Comparison of ENCODE assay signal across 1 cellular context in the genomic region with DNA sequence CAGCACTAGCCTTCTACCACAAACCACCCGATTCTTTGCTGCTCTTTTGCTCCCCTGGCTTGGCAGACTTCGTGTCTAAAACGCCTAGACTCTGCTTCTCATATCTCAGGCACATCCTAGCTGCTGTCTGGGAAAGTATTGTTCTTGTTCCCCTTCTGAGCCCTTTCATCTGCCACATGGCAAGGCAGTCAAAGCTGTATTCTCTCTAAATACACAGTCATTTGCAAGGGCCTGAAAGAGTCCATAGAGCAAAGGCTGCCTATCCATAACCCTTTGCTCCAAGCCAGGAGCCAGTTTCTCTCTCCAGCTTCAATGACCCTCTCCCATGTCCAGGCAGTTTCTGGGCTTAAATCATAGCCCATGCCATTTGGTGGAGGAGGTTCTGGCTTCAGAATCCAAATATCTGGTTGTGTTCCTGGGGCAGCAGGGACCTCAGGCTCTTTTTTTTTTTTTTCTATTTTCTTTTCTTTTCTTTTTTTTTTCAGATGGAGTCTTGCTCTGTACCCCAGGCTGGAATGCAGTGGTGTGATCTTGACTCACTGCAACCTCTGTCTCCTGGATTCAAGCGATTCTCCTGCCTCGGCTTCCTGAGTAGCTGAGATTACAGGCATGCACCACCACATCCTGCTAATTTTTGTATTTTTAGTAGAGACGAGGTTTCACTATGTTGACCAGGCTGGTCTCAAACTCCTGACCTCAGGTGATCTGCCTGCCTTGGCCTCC.
TF ChIP-seq lines count a peak whose summit lies in the region.

No MANE protein-coding gene starts in this region.

TF ChIP-seq in HepG2, 621 proteins besides CTCF, POLR2A, EP300 and RAD21 (continued from another document and continues in another):
- TF ChIP-seq, protein P1, sequence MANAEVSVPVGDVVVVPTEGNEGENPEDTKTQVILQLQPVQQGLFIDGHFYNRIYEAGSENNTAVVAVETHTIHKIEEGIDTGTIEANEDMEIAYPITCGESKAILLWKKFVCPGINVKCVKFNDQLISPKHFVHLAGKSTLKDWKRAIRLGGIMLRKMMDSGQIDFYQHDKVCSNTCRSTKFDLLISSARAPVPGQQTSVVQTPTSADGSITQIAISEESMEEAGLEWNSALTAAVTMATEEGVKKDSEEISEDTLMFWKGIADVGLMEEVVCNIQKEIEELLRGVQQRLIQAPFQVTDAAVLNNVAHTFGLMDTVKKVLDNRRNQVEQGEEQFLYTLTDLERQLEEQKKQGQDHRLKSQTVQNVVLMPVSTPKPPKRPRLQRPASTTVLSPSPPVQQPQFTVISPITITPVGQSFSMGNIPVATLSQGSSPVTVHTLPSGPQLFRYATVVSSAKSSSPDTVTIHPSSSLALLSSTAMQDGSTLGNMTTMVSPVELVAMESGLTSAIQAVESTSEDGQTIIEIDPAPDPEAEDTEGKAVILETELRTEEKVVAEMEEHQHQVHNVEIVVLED (CRISPR knock-in tag; IDR thresholded peaks at IDR 0.05; ENCODE audit: borderline replicate concordance) = no peak
- TF ChIP-seq, protein P2, sequence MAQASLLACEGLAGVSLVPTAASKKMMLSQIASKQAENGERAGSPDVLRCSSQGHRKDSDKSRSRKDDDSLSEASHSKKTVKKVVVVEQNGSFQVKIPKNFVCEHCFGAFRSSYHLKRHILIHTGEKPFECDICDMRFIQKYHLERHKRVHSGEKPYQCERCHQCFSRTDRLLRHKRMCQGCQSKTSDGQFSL (CRISPR knock-in tag; IDR thresholded peaks at IDR 0.05) = no peak
- TF ChIP-seq ZNF746 (CRISPR knock-in tag; IDR thresholded peaks at IDR 0.05) = no peak
- TF ChIP-seq, protein P3, sequence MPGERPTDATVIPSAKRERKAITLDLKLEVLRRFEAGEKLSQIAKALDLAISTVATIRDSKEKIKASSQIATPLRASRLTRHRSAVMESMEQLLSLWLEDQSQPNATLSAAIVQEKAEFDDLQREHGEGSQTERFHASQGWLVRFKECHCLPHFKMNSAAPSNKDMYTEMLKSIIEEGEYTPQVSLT (CRISPR knock-in tag; IDR thresholded peaks at IDR 0.05; ENCODE audit: borderline replicate concordance, low read depth) = no peak
- no peak for TF ChIP-seq RFX5 (IDR thresholded peaks at IDR 0.05; ENCODE audit: low read depth, low read length)
- no peak for TF ChIP-seq ZNF121 (CRISPR knock-in tag; IDR thresholded peaks at IDR 0.05)
- TF ChIP-seq SRSF1 (optimal IDR thresholded peaks at IDR 0.05; ENCODE audit: low read depth, low read length) = no peak
- TF ChIP-seq ZFY (CRISPR knock-in tag; IDR thresholded peaks at IDR 0.05) = 0 out of 2 replicates have a peak, but pooled peaks have one; percentile 29
- no peak for TF ChIP-seq GTF3A (CRISPR knock-in tag; conservative IDR thresholded peaks at IDR 0.05)
- TF ChIP-seq ZBTB3 (CRISPR knock-in tag; IDR thresholded peaks at IDR 0.05; ENCODE audit: borderline replicate concordance, low read depth) = no peak
- TF ChIP-seq, protein P4, sequence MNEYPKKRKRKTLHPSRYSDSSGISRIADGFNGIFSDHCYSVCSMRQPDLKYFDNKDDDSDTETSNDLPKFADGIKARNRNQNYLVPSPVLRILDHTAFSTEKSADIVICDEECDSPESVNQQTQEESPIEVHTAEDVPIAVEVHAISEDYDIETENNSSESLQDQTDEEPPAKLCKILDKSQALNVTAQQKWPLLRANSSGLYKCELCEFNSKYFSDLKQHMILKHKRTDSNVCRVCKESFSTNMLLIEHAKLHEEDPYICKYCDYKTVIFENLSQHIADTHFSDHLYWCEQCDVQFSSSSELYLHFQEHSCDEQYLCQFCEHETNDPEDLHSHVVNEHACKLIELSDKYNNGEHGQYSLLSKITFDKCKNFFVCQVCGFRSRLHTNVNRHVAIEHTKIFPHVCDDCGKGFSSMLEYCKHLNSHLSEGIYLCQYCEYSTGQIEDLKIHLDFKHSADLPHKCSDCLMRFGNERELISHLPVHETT (CRISPR knock-in tag; conservative IDR thresholded peaks at IDR 0.05) = no peak
- no peak for TF ChIP-seq KDM1A (CRISPR knock-in tag; IDR thresholded peaks at IDR 0.05)
- no peak for TF ChIP-seq ELF4 (CRISPR knock-in tag; IDR thresholded peaks at IDR 0.05; ENCODE audit: borderline replicate concordance)
- TF ChIP-seq, protein P5, sequence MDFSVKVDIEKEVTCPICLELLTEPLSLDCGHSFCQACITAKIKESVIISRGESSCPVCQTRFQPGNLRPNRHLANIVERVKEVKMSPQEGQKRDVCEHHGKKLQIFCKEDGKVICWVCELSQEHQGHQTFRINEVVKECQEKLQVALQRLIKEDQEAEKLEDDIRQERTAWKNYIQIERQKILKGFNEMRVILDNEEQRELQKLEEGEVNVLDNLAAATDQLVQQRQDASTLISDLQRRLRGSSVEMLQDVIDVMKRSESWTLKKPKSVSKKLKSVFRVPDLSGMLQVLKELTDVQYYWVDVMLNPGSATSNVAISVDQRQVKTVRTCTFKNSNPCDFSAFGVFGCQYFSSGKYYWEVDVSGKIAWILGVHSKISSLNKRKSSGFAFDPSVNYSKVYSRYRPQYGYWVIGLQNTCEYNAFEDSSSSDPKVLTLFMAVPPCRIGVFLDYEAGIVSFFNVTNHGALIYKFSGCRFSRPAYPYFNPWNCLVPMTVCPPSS (IDR thresholded peaks at IDR 0.05) = no peak
- no peak for TF ChIP-seq ATRX (CRISPR knock-in tag; IDR thresholded peaks at IDR 0.05; ENCODE audit: borderline replicate concordance)
- TF ChIP-seq FOXM1 (CRISPR knock-in tag; IDR thresholded peaks at IDR 0.05) = no peak
- TF ChIP-seq, protein P6, sequence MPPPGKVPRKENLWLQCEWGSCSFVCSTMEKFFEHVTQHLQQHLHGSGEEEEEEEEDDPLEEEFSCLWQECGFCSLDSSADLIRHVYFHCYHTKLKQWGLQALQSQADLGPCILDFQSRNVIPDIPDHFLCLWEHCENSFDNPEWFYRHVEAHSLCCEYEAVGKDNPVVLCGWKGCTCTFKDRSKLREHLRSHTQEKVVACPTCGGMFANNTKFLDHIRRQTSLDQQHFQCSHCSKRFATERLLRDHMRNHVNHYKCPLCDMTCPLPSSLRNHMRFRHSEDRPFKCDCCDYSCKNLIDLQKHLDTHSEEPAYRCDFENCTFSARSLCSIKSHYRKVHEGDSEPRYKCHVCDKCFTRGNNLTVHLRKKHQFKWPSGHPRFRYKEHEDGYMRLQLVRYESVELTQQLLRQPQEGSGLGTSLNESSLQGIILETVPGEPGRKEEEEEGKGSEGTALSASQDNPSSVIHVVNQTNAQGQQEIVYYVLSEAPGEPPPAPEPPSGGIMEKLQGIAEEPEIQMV (CRISPR knock-in tag; IDR thresholded peaks at IDR 0.05; ENCODE audit: low read depth) = no peak
- no peak for TF ChIP-seq ATF7-NPFF (CRISPR knock-in tag; IDR thresholded peaks at IDR 0.05; ENCODE audit: low read depth)
- TF ChIP-seq, protein P7, sequence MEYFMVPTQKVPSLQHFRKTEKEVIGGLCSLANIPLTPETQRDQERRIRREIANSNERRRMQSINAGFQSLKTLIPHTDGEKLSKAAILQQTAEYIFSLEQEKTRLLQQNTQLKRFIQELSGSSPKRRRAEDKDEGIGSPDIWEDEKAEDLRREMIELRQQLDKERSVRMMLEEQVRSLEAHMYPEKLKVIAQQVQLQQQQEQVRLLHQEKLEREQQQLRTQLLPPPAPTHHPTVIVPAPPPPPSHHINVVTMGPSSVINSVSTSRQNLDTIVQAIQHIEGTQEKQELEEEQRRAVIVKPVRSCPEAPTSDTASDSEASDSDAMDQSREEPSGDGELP (IDR thresholded peaks at IDR 0.05; ENCODE audit: borderline replicate concordance, low read depth) = 0 out of 2 replicates have a peak, but pooled peaks have one; percentile 12
- TF ChIP-seq RFXANK (CRISPR knock-in tag; IDR thresholded peaks at IDR 0.05) = no peak
- TF ChIP-seq ARNTL (CRISPR knock-in tag; IDR thresholded peaks at IDR 0.05) = no peak
- TF ChIP-seq ZNF350 (CRISPR knock-in tag; IDR thresholded peaks at IDR 0.05; ENCODE audit: borderline replicate concordance, low read depth) = no peak
- no peak for TF ChIP-seq NR2F6 (IDR thresholded peaks at IDR 0.05)
- no peak; the same call in 1 of the 2 replicates for TF ChIP-seq NR2F6 (CRISPR knock-in tag; IDR thresholded peaks at IDR 0.05)
- TF ChIP-seq ZNF124 (CRISPR knock-in tag; IDR thresholded peaks at IDR 0.05) = no peak
- TF ChIP-seq CC2D1A (CRISPR knock-in tag; IDR thresholded peaks at IDR 0.05) = 0 out of 2 replicates have a peak, but pooled peaks have one; percentile 50
- TF ChIP-seq SRSF4 (IDR thresholded peaks at IDR 0.05; ENCODE audit: low read depth, low read length, poor library complexity, severe bottlenecking) = no peak
- TF ChIP-seq, protein P8, sequence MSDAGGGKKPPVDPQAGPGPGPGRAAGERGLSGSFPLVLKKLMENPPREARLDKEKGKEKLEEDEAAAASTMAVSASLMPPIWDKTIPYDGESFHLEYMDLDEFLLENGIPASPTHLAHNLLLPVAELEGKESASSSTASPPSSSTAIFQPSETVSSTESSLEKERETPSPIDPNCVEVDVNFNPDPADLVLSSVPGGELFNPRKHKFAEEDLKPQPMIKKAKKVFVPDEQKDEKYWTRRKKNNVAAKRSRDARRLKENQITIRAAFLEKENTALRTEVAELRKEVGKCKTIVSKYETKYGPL (CRISPR knock-in tag; IDR thresholded peaks at IDR 0.05) = no peak
- no peak for TF ChIP-seq CENPX (CRISPR knock-in tag; IDR thresholded peaks at IDR 0.05)
- TF ChIP-seq, protein P9, sequence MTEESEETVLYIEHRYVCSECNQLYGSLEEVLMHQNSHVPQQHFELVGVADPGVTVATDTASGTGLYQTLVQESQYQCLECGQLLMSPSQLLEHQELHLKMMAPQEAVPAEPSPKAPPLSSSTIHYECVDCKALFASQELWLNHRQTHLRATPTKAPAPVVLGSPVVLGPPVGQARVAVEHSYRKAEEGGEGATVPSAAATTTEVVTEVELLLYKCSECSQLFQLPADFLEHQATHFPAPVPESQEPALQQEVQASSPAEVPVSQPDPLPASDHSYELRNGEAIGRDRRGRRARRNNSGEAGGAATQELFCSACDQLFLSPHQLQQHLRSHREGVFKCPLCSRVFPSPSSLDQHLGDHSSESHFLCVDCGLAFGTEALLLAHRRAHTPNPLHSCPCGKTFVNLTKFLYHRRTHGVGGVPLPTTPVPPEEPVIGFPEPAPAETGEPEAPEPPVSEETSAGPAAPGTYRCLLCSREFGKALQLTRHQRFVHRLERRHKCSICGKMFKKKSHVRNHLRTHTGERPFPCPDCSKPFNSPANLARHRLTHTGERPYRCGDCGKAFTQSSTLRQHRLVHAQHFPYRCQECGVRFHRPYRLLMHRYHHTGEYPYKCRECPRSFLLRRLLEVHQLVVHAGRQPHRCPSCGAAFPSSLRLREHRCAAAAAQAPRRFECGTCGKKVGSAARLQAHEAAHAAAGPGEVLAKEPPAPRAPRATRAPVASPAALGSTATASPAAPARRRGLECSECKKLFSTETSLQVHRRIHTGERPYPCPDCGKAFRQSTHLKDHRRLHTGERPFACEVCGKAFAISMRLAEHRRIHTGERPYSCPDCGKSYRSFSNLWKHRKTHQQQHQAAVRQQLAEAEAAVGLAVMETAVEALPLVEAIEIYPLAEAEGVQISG (CRISPR knock-in tag; IDR thresholded peaks at IDR 0.05) = peak; percentile 35; the same call in 1 of the 2 replicates
- TF ChIP-seq ZNF264 (CRISPR knock-in tag; IDR thresholded peaks at IDR 0.05) = no peak; the same call in 1 of the 2 replicates
- TF ChIP-seq ZNF839 (CRISPR knock-in tag; IDR thresholded peaks at IDR 0.05; ENCODE audit: borderline replicate concordance) = no peak
- TF ChIP-seq, protein P10, sequence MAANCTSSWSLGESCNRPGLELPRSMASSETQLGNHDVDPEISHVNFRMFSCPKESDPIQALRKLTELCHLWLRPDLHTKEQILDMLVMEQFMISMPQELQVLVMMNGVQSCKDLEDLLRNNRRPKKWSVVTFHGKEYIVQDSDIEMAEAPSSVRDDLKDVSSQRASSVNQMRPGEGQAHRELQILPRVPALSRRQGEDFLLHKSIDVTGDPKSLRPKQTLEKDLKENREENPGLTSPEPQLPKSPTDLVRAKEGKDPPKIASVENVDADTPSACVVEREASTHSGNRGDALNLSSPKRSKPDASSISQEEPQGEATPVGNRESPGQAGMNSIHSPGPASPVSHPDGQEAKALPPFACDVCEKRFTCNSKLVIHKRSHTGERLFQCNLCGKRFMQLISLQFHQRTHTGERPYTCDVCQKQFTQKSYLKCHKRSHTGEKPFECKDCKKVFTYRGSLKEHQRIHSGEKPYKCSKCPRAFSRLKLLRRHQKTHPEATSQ (CRISPR knock-in tag; IDR thresholded peaks at IDR 0.05; ENCODE audit: borderline replicate concordance) = no peak
- TF ChIP-seq ZNF484 (CRISPR knock-in tag; IDR thresholded peaks at IDR 0.05; ENCODE audit: borderline replicate concordance, low read depth) = no peak
- no peak for TF ChIP-seq MTA3 (CRISPR knock-in tag; IDR thresholded peaks at IDR 0.05)
- no peak for TF ChIP-seq HNRNPUL1 (IDR thresholded peaks at IDR 0.05; ENCODE audit: low read depth, low read length)
- TF ChIP-seq, protein P11, sequence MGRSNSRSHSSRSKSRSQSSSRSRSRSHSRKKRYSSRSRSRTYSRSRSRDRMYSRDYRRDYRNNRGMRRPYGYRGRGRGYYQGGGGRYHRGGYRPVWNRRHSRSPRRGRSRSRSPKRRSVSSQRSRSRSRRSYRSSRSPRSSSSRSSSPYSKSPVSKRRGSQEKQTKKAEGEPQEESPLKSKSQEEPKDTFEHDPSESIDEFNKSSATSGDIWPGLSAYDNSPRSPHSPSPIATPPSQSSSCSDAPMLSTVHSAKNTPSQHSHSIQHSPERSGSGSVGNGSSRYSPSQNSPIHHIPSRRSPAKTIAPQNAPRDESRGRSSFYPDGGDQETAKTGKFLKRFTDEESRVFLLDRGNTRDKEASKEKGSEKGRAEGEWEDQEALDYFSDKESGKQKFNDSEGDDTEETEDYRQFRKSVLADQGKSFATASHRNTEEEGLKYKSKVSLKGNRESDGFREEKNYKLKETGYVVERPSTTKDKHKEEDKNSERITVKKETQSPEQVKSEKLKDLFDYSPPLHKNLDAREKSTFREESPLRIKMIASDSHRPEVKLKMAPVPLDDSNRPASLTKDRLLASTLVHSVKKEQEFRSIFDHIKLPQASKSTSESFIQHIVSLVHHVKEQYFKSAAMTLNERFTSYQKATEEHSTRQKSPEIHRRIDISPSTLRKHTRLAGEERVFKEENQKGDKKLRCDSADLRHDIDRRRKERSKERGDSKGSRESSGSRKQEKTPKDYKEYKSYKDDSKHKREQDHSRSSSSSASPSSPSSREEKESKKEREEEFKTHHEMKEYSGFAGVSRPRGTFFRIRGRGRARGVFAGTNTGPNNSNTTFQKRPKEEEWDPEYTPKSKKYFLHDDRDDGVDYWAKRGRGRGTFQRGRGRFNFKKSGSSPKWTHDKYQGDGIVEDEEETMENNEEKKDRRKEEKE (IDR thresholded peaks at IDR 0.05) = no peak
- TF ChIP-seq, protein P12, sequence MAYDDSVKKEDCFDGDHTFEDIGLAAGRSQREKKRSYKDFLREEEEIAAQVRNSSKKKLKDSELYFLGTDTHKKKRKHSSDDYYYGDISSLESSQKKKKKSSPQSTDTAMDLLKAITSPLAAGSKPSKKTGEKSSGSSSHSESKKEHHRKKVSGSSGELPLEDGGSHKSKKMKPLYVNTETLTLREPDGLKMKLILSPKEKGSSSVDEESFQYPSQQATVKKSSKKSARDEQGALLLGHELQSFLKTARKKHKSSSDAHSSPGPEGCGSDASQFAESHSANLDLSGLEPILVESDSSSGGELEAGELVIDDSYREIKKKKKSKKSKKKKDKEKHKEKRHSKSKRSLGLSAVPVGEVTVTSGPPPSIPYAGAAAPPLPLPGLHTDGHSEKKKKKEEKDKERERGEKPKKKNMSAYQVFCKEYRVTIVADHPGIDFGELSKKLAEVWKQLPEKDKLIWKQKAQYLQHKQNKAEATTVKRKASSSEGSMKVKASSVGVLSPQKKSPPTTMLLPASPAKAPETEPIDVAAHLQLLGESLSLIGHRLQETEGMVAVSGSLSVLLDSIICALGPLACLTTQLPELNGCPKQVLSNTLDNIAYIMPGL (CRISPR knock-in tag; IDR thresholded peaks at IDR 0.05; ENCODE audit: borderline replicate concordance in 1 of 2, low read depth in 1 of 2) = 0 out of 4 replicates have a peak, but pooled peaks of 1 of the 2 experiments have one; percentile 49
